Comparison of ENCODE assay signal across 1 cellular context in the genomic region with DNA sequence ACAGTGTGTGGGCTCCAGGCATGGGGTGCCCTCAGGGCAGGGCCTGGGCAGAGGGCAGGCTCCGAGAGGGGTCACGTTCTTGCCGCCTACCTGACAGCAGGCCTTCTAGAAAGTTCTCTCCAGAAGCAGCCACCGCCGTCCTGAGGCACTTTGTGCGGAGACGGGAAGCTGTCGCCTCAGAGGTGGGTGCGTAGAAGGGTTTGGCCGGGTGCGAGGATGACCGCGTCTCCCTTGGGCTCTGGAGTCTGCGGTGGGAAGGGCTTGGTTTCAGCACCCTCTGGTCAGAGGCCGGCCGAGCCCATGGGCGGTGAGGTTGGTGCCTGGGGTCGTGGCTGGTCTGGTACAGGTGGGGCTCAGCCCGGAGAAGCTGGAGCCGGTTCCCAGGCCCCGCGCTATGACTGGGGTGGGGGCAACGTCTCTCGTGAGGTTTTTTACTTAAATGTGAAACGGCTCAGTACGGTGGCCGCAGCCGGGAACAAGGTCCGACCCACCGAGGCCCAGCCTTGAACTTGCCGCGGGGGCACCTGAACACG.
TF ChIP-seq lines count a peak whose summit lies in the region.

No MANE protein-coding gene starts in this region.

TF ChIP-seq in HEK293, 187 proteins besides CTCF, POLR2A, EP300 and RAD21 (continued from another document):
- TF ChIP-seq, protein P1, sequence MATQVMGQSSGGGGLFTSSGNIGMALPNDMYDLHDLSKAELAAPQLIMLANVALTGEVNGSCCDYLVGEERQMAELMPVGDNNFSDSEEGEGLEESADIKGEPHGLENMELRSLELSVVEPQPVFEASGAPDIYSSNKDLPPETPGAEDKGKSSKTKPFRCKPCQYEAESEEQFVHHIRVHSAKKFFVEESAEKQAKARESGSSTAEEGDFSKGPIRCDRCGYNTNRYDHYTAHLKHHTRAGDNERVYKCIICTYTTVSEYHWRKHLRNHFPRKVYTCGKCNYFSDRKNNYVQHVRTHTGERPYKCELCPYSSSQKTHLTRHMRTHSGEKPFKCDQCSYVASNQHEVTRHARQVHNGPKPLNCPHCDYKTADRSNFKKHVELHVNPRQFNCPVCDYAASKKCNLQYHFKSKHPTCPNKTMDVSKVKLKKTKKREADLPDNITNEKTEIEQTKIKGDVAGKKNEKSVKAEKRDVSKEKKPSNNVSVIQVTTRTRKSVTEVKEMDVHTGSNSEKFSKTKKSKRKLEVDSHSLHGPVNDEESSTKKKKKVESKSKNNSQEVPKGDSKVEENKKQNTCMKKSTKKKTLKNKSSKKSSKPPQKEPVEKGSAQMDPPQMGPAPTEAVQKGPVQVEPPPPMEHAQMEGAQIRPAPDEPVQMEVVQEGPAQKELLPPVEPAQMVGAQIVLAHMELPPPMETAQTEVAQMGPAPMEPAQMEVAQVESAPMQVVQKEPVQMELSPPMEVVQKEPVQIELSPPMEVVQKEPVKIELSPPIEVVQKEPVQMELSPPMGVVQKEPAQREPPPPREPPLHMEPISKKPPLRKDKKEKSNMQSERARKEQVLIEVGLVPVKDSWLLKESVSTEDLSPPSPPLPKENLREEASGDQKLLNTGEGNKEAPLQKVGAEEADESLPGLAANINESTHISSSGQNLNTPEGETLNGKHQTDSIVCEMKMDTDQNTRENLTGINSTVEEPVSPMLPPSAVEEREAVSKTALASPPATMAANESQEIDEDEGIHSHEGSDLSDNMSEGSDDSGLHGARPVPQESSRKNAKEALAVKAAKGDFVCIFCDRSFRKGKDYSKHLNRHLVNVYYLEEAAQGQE (tag by site-specific recombination; IDR thresholded peaks at IDR 0.05) = no peak
